In the genomic region with DNA sequence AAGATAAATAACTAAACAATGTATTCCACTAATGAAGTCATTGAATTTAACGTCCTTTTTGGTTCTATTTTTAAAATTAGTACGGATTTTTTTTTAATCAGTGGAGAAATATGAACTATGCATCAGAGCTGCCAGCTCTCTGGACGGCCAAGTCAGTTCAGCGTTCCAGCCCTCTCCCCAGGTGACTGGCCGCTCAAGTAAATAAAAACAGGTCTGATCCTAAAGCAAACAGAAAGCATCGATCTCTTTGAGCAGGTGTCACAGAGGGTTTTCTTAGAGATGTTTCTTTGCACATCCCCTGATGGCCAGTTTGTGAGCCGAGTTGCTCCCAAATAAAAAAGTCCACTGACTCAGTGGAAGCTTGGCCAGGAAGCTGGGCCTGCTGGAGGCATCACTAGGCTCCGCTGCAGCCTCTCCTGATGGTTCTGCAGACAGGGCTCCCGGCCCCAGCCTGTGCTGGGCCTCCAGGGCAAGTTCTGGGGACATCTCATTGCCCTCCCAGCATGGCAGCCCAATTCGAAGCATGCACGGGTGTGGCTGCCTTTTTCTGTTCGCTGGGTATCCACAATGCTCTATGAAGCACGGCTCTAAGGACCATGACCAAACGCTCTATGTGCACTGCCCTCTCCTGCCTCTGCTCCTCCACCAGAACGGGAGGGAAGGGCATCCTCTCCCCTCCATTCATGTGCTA, we compare ENCODE assay signal across 1 cellular context.
TF ChIP-seq lines count a peak whose summit lies in the region.

No MANE protein-coding gene starts in this region.

TF ChIP-seq in WTC11, 78 proteins besides CTCF, POLR2A, EP300 and RAD21 (continued from another document):
- TF ChIP-seq JAZF1 (CRISPR knock-in tag; IDR thresholded peaks at IDR 0.05) (no peak), FOXK1 (CRISPR knock-in tag; IDR thresholded peaks at IDR 0.05) (no peak), NR3C1 (CRISPR knock-in tag; conservative IDR thresholded peaks at IDR 0.05; ENCODE audit: low read depth) (no peak)
